Comparison of ENCODE assay signal across 21 cellular contexts in genomic region chr12:66910366-66910974, GRCh38.
A peak's percentile ranks its signal among the peaks of the same experiment; 100 is the strongest.
DNase-seq lines count a peak whose midpoint lies in the region; ATAC-seq lines count a peak whose summit lies in the region.
"Had no signal": no experiment of that assay in that cellular context is flagged by ENCODE, and none has a peak within 500 bp of the region (broad histone marks: within the 10 kb centered on the region; RNA-seq: fewer than 3 reads in every experiment).

No MANE protein-coding gene starts in this region.

- H3K27ac Mint-ChIP-seq in activated CD4-positive, alpha-beta T cell treated with anti-CD3 and anti-CD28 coated beads for 36 hours: no peak overlapping the region
- H3K27ac Mint-ChIP-seq in activated naive CD4-positive, alpha-beta T cell treated with anti-CD3 and anti-CD28 coated beads, Interleukin-2, amount 50 U/mL, for 72 hours: no peak overlapping the region
- peak overlapping the region; percentile 71 for H3K27ac Mint-ChIP-seq in activated naive CD8-positive, alpha-beta T cell treated with anti-CD3 and anti-CD28 coated beads for 36 hours

- no peaks in the 10 kb centered on the region for H3K9me3 Mint-ChIP-seq in activated CD4-positive, alpha-beta T cell treated with anti-CD3 and anti-CD28 coated beads for 36 hours (ENCODE audit: low read depth)
- no peaks in the 10 kb centered on the region for H3K9me3 Mint-ChIP-seq in activated naive CD4-positive, alpha-beta T cell treated with anti-CD3 and anti-CD28 coated beads, Interleukin-2, amount 50 U/mL, for 72 hours
- H3K9me3 Mint-ChIP-seq in activated naive CD8-positive, alpha-beta T cell treated with anti-CD3 and anti-CD28 coated beads for 36 hours: peaks cover 3% of the 10 kb centered on the region

- intact Hi-C loops in activated CD4-positive, alpha-beta T cell treated with anti-CD3 and anti-CD28 coated beads for 36 hours (cut with DNase I, micrococcal nuclease): no loop called here

- DNase-seq in activated CD4-positive, alpha-beta T cell treated with anti-CD3 and anti-CD28 coated beads for 36 hours: no peak
- DNase-seq in activated CD4-positive, alpha-beta T cell treated with anti-CD3 and anti-CD28 coated beads, Interleukin-2, amount 50 U/mL, for 1 hour: no peak
- no peak for DNase-seq in activated naive CD4-positive, alpha-beta T cell treated with anti-CD3 and anti-CD28 coated beads, Interleukin-2, amount 50 U/mL, for 72 hours (ENCODE audit: low spot score in 2 of 2)
- DNase-seq in activated naive CD4-positive, alpha-beta T cell treated with anti-CD3 and anti-CD28 coated beads, Interleukin-2, amount 50 U/mL, for 16 hours: no peak
- DNase-seq in activated naive CD8-positive, alpha-beta T cell treated with anti-CD3 and anti-CD28 coated beads for 36 hours: no peak
- no peak for DNase-seq in SK-N-DZ (ENCODE audit: low spot score)
- no peak for DNase-seq in RPMI8226
- DNase-seq: ACHN, Calu3, DMS153, GDM1, IMR-90, NCI-H1092 treated with DMSO at 0.1 percent for 48 hours, NCI-H146, NCI-H2029, NCI-H2227 treated with DMSO at 0.1 percent for 48 hours, NCI-H524, NCI-H774 had no signal

- CTCF ChIA-PET in activated CD4-positive, alpha-beta T cell treated with anti-CD3 and anti-CD28 coated beads for 36 hours (lab: Charles Lee): interaction anchor here (0.9 to 1.5 kb wide), 2 partner anchors 11 to 32 kb away, joined by 3 to 4 read pairs; no protein-coding TSS in a partner anchor

- peaks cover 16% of the 10 kb centered on the region for H3K4me1 Mint-ChIP-seq in activated CD4-positive, alpha-beta T cell treated with anti-CD3 and anti-CD28 coated beads for 36 hours
- peaks cover 19% of the 10 kb centered on the region for H3K4me1 Mint-ChIP-seq in activated naive CD8-positive, alpha-beta T cell treated with anti-CD3 and anti-CD28 coated beads for 36 hours

- H3K36me3 Mint-ChIP-seq in activated CD4-positive, alpha-beta T cell treated with anti-CD3 and anti-CD28 coated beads for 36 hours (ENCODE audit: low read depth): no peaks in the 10 kb centered on the region
- peaks cover 0 to 8% of the 10 kb centered on the region in 2 donors for H3K36me3 Mint-ChIP-seq in activated naive CD4-positive, alpha-beta T cell treated with anti-CD3 and anti-CD28 coated beads, Interleukin-2, amount 50 U/mL, for 72 hours
- H3K36me3 Mint-ChIP-seq in activated naive CD8-positive, alpha-beta T cell treated with anti-CD3 and anti-CD28 coated beads for 36 hours: peaks cover 6% of the 10 kb centered on the region
- H3K36me3 Mint-ChIP-seq: CD8-positive, alpha-beta memory T cell had no signal

- no peaks in the 10 kb centered on the region for H3K27me3 Mint-ChIP-seq in activated CD4-positive, alpha-beta T cell treated with anti-CD3 and anti-CD28 coated beads for 36 hours
- no peaks in the 10 kb centered on the region for H3K27me3 Mint-ChIP-seq in activated naive CD8-positive, alpha-beta T cell treated with anti-CD3 and anti-CD28 coated beads for 36 hours

- POLR2A ChIA-PET in activated CD4-positive, alpha-beta T cell treated with anti-CD3 and anti-CD28 coated beads for 36 hours (lab: Charles Lee): no interaction called here

- no peak overlapping the region for H3K4me3 Mint-ChIP-seq in activated CD4-positive, alpha-beta T cell treated with anti-CD3 and anti-CD28 coated beads for 36 hours
- H3K4me3 Mint-ChIP-seq in activated naive CD8-positive, alpha-beta T cell treated with anti-CD3 and anti-CD28 coated beads for 36 hours: peak overlapping the region; percentile 30

- peak; percentile 79 for ATAC-seq in activated CD4-positive, alpha-beta T cell treated with anti-CD3 and anti-CD28 coated beads for 36 hours
- ATAC-seq in activated naive CD4-positive, alpha-beta T cell treated with anti-CD3 and anti-CD28 coated beads, Interleukin-2, amount 50 U/mL, for 72 hours: peak; percentile 56 to 96
- no peak for ATAC-seq in HG03460 (IDR thresholded peaks at IDR 0.05; ENCODE audit: unreplicated experiment)
- ATAC-seq: Panc1 had no signal
